ENCODE assay signal across 1 cellular context in genomic region chr1:53066433-53066832, GRCh38.
TF ChIP-seq lines count a peak whose summit lies in the region.

No MANE protein-coding gene starts in this region.

TF ChIP-seq in SK-N-SH, 30 proteins besides CTCF, POLR2A, EP300 and RAD21 (continued from another document):
- no peak for TF ChIP-seq ZBTB33 (IDR thresholded peaks at IDR 0.05; ENCODE audit: borderline replicate concordance, low read depth)
